Comparison of ENCODE assay signal across 8 cellular contexts in genomic region chrX:16484338-16484737, GRCh38.
A peak's percentile ranks its signal among the peaks of the same experiment; 100 is the strongest.
DNase-seq lines count a peak whose midpoint lies in the region; ATAC-seq, FAIRE-seq and TF ChIP-seq lines count a peak whose summit lies in the region.

No MANE protein-coding gene starts in this region.

- H3K9me3 Mint-ChIP-seq in WTC11 = peaks cover 18% of the 10 kb centered on the region

- H3K27ac ChIP-seq in brain microvascular endothelial cell (no peak overlapping the region), esophagus muscularis mucosa (replicated peaks in 1 of 4) (no peak overlapping the region)

- H3K9me3 ChIP-seq in esophagus muscularis mucosa = no peaks in the 10 kb centered on the region

- H3K4me3 Mint-ChIP-seq in WTC11 = no peak overlapping the region

- intact Hi-C loops in esophagus muscularis mucosa (cut with DNase I) = no loop called here

- no peaks in the 10 kb centered on the region for H3K4me1 ChIP-seq in esophagus muscularis mucosa

- H3K4me3 ChIP-seq in brain microvascular endothelial cell (ENCODE audit: low read depth, low read length) (no peak overlapping the region), esophagus muscularis mucosa (no peak overlapping the region)

- no peaks in the 10 kb centered on the region for H3K27me3 ChIP-seq in brain microvascular endothelial cell (replicated peaks)
- no peaks in the 10 kb centered on the region for H3K27me3 ChIP-seq in esophagus muscularis mucosa

- DNase-seq in GM03348 (ENCODE audit: low spot score) = peak; percentile 62
- peak; percentile 80 for DNase-seq in RCC 7860 (ENCODE audit: low spot score)
- DNase-seq in brain microvascular endothelial cell = peak; percentile 90
- DNase-seq in putamen (ENCODE audit: low spot score) = peak; percentile 15
- no peak for DNase-seq in esophagus muscularis mucosa (ENCODE audit: extremely low spot score)
- no peak for DNase-seq in WTC11 (ENCODE audit: low spot score)
- no peak for DNase-seq in NCI-H2029 treated with DMSO at 0.1 percent for 48 hours (lab: John Stamatoyannopoulos, UW)

- H3K27ac Mint-ChIP-seq in WTC11 = no peak overlapping the region

- H3K36me3 Mint-ChIP-seq in WTC11 = peaks cover 7% of the 10 kb centered on the region; the same call in 1 of the 2 replicates

- no peaks in the 10 kb centered on the region for H3K27me3 Mint-ChIP-seq in WTC11 (ENCODE audit: low read depth)

- in situ Hi-C loops in brain microvascular endothelial cell (cut with HindIII; ENCODE audit: low pct_ligation_motif_present, low sequenced_read_pairs) = no loop called here

- peak; percentile 99 for FAIRE-seq in RCC 7860 (lab: Jason Lieb, UNC)

- POLR2A ChIA-PET in WTC11 (lab: Charles Lee) = no interaction called here

- no peak for ATAC-seq in WTC11
- ATAC-seq in HG03378 (IDR thresholded peaks at IDR 0.05; ENCODE audit: unreplicated experiment) = no peak

- no peak for TF ChIP-seq POLR2A in esophagus muscularis mucosa (IDR thresholded peaks at IDR 0.05; ENCODE audit: low read depth)

- no peak for TF ChIP-seq CTCF in brain microvascular endothelial cell (IDR thresholded peaks at IDR 0.05; ENCODE audit: low read depth, low read length, missing control alignments)
- no peak for TF ChIP-seq CTCF in esophagus muscularis mucosa (IDR thresholded peaks at IDR 0.05)
- no peak for TF ChIP-seq CTCF in WTC11 (IDR thresholded peaks at IDR 0.05)

- CTCF ChIA-PET in WTC11 (lab: Charles Lee) = interaction anchor here (0.6 kb wide), 1 partner anchor 201 kb away, joined by 4 read pairs; no protein-coding TSS in a partner anchor

- H3K4me1 Mint-ChIP-seq in WTC11 = peaks cover 48% of the 10 kb centered on the region

- no peaks in the 10 kb centered on the region for H3K36me3 ChIP-seq in brain microvascular endothelial cell (replicated peaks)
- no peaks in the 10 kb centered on the region for H3K36me3 ChIP-seq in esophagus muscularis mucosa

- no peak for TF ChIP-seq EP300 in esophagus muscularis mucosa (IDR thresholded peaks at IDR 0.05)

TF ChIP-seq in WTC11, 78 proteins besides CTCF, POLR2A, EP300 and RAD21:
- no peak for TF ChIP-seq TP53 (CRISPR knock-in tag; IDR thresholded peaks at IDR 0.05)
- no peak for TF ChIP-seq NFYB (CRISPR knock-in tag; conservative IDR thresholded peaks at IDR 0.05; ENCODE audit: low read depth)
- no peak for TF ChIP-seq ATF1 (CRISPR knock-in tag; IDR thresholded peaks at IDR 0.05)
- TF ChIP-seq RELA (CRISPR knock-in tag; IDR thresholded peaks at IDR 0.05; ENCODE audit: borderline replicate concordance) = no peak
- TF ChIP-seq ETV6 (CRISPR knock-in tag; IDR thresholded peaks at IDR 0.05) = no peak
- TF ChIP-seq, protein P1, sequence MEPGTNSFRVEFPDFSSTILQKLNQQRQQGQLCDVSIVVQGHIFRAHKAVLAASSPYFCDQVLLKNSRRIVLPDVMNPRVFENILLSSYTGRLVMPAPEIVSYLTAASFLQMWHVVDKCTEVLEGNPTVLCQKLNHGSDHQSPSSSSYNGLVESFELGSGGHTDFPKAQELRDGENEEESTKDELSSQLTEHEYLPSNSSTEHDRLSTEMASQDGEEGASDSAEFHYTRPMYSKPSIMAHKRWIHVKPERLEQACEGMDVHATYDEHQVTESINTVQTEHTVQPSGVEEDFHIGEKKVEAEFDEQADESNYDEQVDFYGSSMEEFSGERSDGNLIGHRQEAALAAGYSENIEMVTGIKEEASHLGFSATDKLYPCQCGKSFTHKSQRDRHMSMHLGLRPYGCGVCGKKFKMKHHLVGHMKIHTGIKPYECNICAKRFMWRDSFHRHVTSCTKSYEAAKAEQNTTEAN (CRISPR knock-in tag; IDR thresholded peaks at IDR 0.05) = no peak
- no peak for TF ChIP-seq HMGA2 (CRISPR knock-in tag; IDR thresholded peaks at IDR 0.05)
- TF ChIP-seq CREM (CRISPR knock-in tag; IDR thresholded peaks at IDR 0.05) = no peak
- no peak for TF ChIP-seq GRHL2 (CRISPR knock-in tag; IDR thresholded peaks at IDR 0.05; ENCODE audit: insufficient replicate concordance, severe bottlenecking)
- no peak for TF ChIP-seq SP1 (CRISPR knock-in tag; conservative IDR thresholded peaks at IDR 0.05)
TF ChIP-seq in WTC11: peak in this region for 0.

Comparison
In these comparisons a context has a peak if more than half of its experiments do, and no peak if none do; other contexts are left out.
1. DNase-seq: peak in GM03348 (single experiment), RCC 7860 (single experiment), brain microvascular endothelial cell (single experiment) and putamen (single experiment); none in esophagus muscularis mucosa (single experiment), WTC11 (single experiment) and NCI-H2029 treated with DMSO at 0.1 percent for 48 hours (single experiment).